ENCODE assay signal across 30 cellular contexts in genomic region chr5:111167551-111167950, GRCh38.
"Had no signal": no experiment of that assay in that cellular context is flagged by ENCODE, and none has a peak within 500 bp of the region (broad histone marks: within the 10 kb centered on the region; RNA-seq: fewer than 3 reads in every experiment).

No MANE protein-coding gene starts in this region.

- H3K4me1 ChIP-seq: adrenal gland, ascending aorta, body of pancreas, breast epithelium had no signal

- H3K36me3 ChIP-seq: adrenal gland, ascending aorta, brain microvascular endothelial cell, breast epithelium, cardiac muscle cell had no signal

- H3K27me3 ChIP-seq: adrenal gland, ascending aorta, body of pancreas, brain microvascular endothelial cell, breast epithelium, cardiac muscle cell had no signal

- H3K4me3 ChIP-seq: adrenal gland, ascending aorta, body of pancreas, breast epithelium, cardiac muscle cell had no signal

- H3K27ac ChIP-seq: adrenal gland, ascending aorta, body of pancreas, brain microvascular endothelial cell, breast epithelium, cardiac muscle cell had no signal

- H3K9me3 ChIP-seq: adrenal gland, ascending aorta, body of pancreas, breast epithelium had no signal

- DNase-seq: activated effector memory CD4-positive, alpha-beta T cell treated with anti-CD3 and anti-CD28 coated beads, Interleukin-2, amount 50 U/mL, for 16 hours; activated effector memory CD4-positive, alpha-beta T cell treated with Interleukin-2 at 50 U/mL for 16 hours; activated gamma-delta T cell; activated gamma-delta T cell treated with Interleukin-2 at 50 U/mL for 16 hours; activated naive CD4-positive, alpha-beta T cell; activated naive CD4-positive, alpha-beta T cell treated with anti-CD3 and anti-CD28 coated beads for 36 hours; activated naive CD4-positive, alpha-beta T cell treated with anti-CD3 and anti-CD28 coated beads, Interleukin-2, amount 10 ng/mL, durations not matched to agents 7 days and 5 days; activated naive CD4-positive, alpha-beta T cell treated with anti-CD3 and anti-CD28 coated beads, Interleukin-2, amount 50 U/mL, for 16 hours; activated naive CD4-positive, alpha-beta T cell treated with Interleukin-2 at 50 U/mL for 16 hours; activated naive CD8-positive, alpha-beta T cell treated with anti-CD3 and anti-CD28 coated beads for 36 hours; activated naive CD8-positive, alpha-beta T cell treated with anti-CD3 and anti-CD28 coated beads, Interleukin-2, amount 10 ng/mL, durations not matched to agents 7 days and 5 days; activated naive CD8-positive, alpha-beta T cell treated with anti-CD3 and anti-CD28 coated beads, Interleukin-2, amount 50 U/mL, for 24 hours; activated T-cell treated with anti-CD3 and anti-CD28 coated beads, Interleukin-2, amount 50 U/mL, for 1 hour; activated T-cell treated with anti-CD3 and anti-CD28 coated beads, Interleukin-2, amount 50 U/mL, for 24 hours; activated T-cell treated with anti-CD3 and anti-CD28 coated beads, Interleukin-2, amount 50 U/mL, for 4 hours; activated T-cell treated with anti-CD3 and anti-CD28 coated beads, Interleukin-2, amount 50 U/mL, for 48 hours; activated T-cell treated with anti-CD3 and anti-CD28 coated beads, Interleukin-2, amount 50 U/mL, for 72 hours; adrenal gland; amniotic stem cell; amygdala; anterior cingulate cortex; aorta; body of pancreas; brain microvascular endothelial cell; caudate nucleus; central memory CD4-positive, alpha-beta T cell; cerebellar nuclear complex had no signal
